28 cellular contexts compared by ENCODE assay signal in genomic region chr13:80706164-80706471, GRCh38.
"Had no signal": no experiment of that assay in that cellular context is flagged by ENCODE, and none has a peak within 500 bp of the region (broad histone marks: within the 10 kb centered on the region; RNA-seq: fewer than 3 reads in every experiment).

No MANE protein-coding gene starts in this region.

- H3K9me3 Mint-ChIP-seq: activated naive CD4-positive, alpha-beta T cell treated with anti-CD3 and anti-CD28 coated beads, Interleukin-2, amount 50 U/mL, for 24 hours; activated naive CD8-positive, alpha-beta T cell treated with anti-CD3 and anti-CD28 coated beads, Interleukin-2, amount 50 U/mL, for 24 hours had no signal

- H3K27me3 ChIP-seq: adrenal gland, body of pancreas, colonic mucosa, esophagus squamous epithelium, gastroesophageal sphincter had no signal

- H3K27ac ChIP-seq: adrenal gland, body of pancreas, colonic mucosa, epithelial cell of prostate, esophagus squamous epithelium, gastroesophageal sphincter had no signal

- H3K4me3 ChIP-seq: adrenal gland, body of pancreas, colonic mucosa, esophagus squamous epithelium, gastroesophageal sphincter had no signal

- H3K4me1 ChIP-seq: adrenal gland, body of pancreas, colonic mucosa, esophagus squamous epithelium, gastroesophageal sphincter had no signal

- H3K4me3 Mint-ChIP-seq: activated CD4-positive, alpha-beta memory T cell treated with anti-CD3 and anti-CD28 coated beads for 36 hours; activated CD4-positive, alpha-beta T cell treated with anti-CD3 and anti-CD28 coated beads for 36 hours; activated CD4-positive, alpha-beta T cell treated with anti-CD3 and anti-CD28 coated beads, Interleukin-2, amount 10 ng/mL, durations not matched to agents 24 days and 14 days; activated CD8-positive, alpha-beta memory T cell treated with anti-CD3 and anti-CD28 coated beads, Interleukin-2, amount 10 ng/mL, durations not matched to agents 7 days and 5 days; activated CD8-positive, alpha-beta T cell treated with anti-CD3 and anti-CD28 coated beads, Interleukin-2, amount 10 ng/mL, durations not matched to agents 7 days and 5 days; activated naive CD4-positive, alpha-beta T cell treated with anti-CD3 and anti-CD28 coated beads for 36 hours; activated naive CD4-positive, alpha-beta T cell treated with anti-CD3 and anti-CD28 coated beads, Interleukin-2, amount 50 U/mL, for 24 hours; activated naive CD8-positive, alpha-beta T cell treated with anti-CD3 and anti-CD28 coated beads for 36 hours; activated naive CD8-positive, alpha-beta T cell treated with anti-CD3 and anti-CD28 coated beads, Interleukin-2, amount 50 U/mL, for 24 hours; activated T-helper 1 cell treated with anti-CD3 and anti-CD28 coated beads, Interleukin-12 subunit alpha, Interleukin-12 subunit beta, Interleukin-2, Interleukin-4 antibody, amounts not matched to agents 30 ng/mL and 10 ng/mL and 1 ng/mL, durations not matched to agents 14 hours and 24 hours and 36 hours had no signal

- H3K27ac Mint-ChIP-seq: activated CD4-positive, alpha-beta memory T cell treated with anti-CD3 and anti-CD28 coated beads for 36 hours; activated CD4-positive, alpha-beta T cell treated with anti-CD3 and anti-CD28 coated beads for 36 hours; activated CD4-positive, alpha-beta T cell treated with anti-CD3 and anti-CD28 coated beads, Interleukin-2, amount 10 ng/mL, durations not matched to agents 24 days and 14 days; activated CD8-positive, alpha-beta memory T cell treated with anti-CD3 and anti-CD28 coated beads, Interleukin-2, amount 10 ng/mL, durations not matched to agents 7 days and 5 days; activated CD8-positive, alpha-beta T cell treated with anti-CD3 and anti-CD28 coated beads, Interleukin-2, amount 10 ng/mL, durations not matched to agents 7 days and 5 days; activated naive CD4-positive, alpha-beta T cell treated with anti-CD3 and anti-CD28 coated beads for 36 hours; activated naive CD4-positive, alpha-beta T cell treated with anti-CD3 and anti-CD28 coated beads, Interleukin-2, amount 50 U/mL, for 24 hours; activated naive CD8-positive, alpha-beta T cell treated with anti-CD3 and anti-CD28 coated beads for 36 hours; activated naive CD8-positive, alpha-beta T cell treated with anti-CD3 and anti-CD28 coated beads, Interleukin-2, amount 50 U/mL, for 24 hours; activated T-helper 1 cell treated with anti-CD3 and anti-CD28 coated beads, Interleukin-12 subunit alpha, Interleukin-12 subunit beta, Interleukin-2, Interleukin-4 antibody, amounts not matched to agents 30 ng/mL and 10 ng/mL and 1 ng/mL, durations not matched to agents 14 hours and 24 hours and 36 hours; activated T-helper 2 cell treated with anti-CD3 and anti-CD28 coated beads, Interferon-gamma antibody, Interleukin-2, Interleukin-4, amounts not matched to agents 10 μg/mL and 5 μg/mL and 100 μg/mL, durations not matched to agents 14 hours and 24 hours and 36 hours had no signal

- H3K36me3 ChIP-seq: adrenal gland, colonic mucosa, esophagus squamous epithelium, gastroesophageal sphincter had no signal

- H3K9me3 ChIP-seq: adrenal gland, colonic mucosa had no signal

- H3K36me3 Mint-ChIP-seq: activated CD4-positive, alpha-beta memory T cell treated with anti-CD3 and anti-CD28 coated beads for 36 hours; activated CD8-positive, alpha-beta memory T cell treated with anti-CD3 and anti-CD28 coated beads, Interleukin-2, amount 10 ng/mL, durations not matched to agents 7 days and 5 days; activated naive CD4-positive, alpha-beta T cell treated with anti-CD3 and anti-CD28 coated beads, Interleukin-2, amount 50 U/mL, for 24 hours; activated naive CD8-positive, alpha-beta T cell treated with anti-CD3 and anti-CD28 coated beads for 36 hours had no signal

- ATAC-seq: activated CD4-positive, alpha-beta T cell treated with anti-CD3 and anti-CD28 coated beads for 36 hours; activated CD8-positive, alpha-beta memory T cell treated with anti-CD3 and anti-CD28 coated beads, Interleukin-2, amount 10 ng/mL, durations not matched to agents 7 days and 5 days; activated CD8-positive, alpha-beta T cell treated with anti-CD3 and anti-CD28 coated beads, Interleukin-2, amount 10 ng/mL, durations not matched to agents 7 days and 5 days; activated naive CD8-positive, alpha-beta T cell treated with anti-CD3 and anti-CD28 coated beads, Interleukin-2, amount 50 U/mL, for 24 hours; body of pancreas; gastroesophageal sphincter had no signal

- H3K4me1 Mint-ChIP-seq: activated CD4-positive, alpha-beta T cell treated with anti-CD3 and anti-CD28 coated beads for 36 hours; activated CD4-positive, alpha-beta T cell treated with anti-CD3 and anti-CD28 coated beads, Interleukin-2, amount 10 ng/mL, durations not matched to agents 24 days and 14 days; activated CD8-positive, alpha-beta memory T cell treated with anti-CD3 and anti-CD28 coated beads, Interleukin-2, amount 10 ng/mL, durations not matched to agents 7 days and 5 days; activated naive CD4-positive, alpha-beta T cell treated with anti-CD3 and anti-CD28 coated beads, Interleukin-2, amount 50 U/mL, for 24 hours; activated naive CD8-positive, alpha-beta T cell treated with anti-CD3 and anti-CD28 coated beads for 36 hours; activated naive CD8-positive, alpha-beta T cell treated with anti-CD3 and anti-CD28 coated beads, Interleukin-2, amount 50 U/mL, for 24 hours had no signal

- H3K27me3 Mint-ChIP-seq: activated CD4-positive, alpha-beta memory T cell treated with anti-CD3 and anti-CD28 coated beads for 36 hours; activated CD4-positive, alpha-beta T cell treated with anti-CD3 and anti-CD28 coated beads for 36 hours; activated CD4-positive, alpha-beta T cell treated with anti-CD3 and anti-CD28 coated beads, Interleukin-2, amount 10 ng/mL, durations not matched to agents 24 days and 14 days; activated CD8-positive, alpha-beta memory T cell treated with anti-CD3 and anti-CD28 coated beads, Interleukin-2, amount 10 ng/mL, durations not matched to agents 7 days and 5 days; activated naive CD4-positive, alpha-beta T cell treated with anti-CD3 and anti-CD28 coated beads, Interleukin-2, amount 50 U/mL, for 24 hours; activated naive CD8-positive, alpha-beta T cell treated with anti-CD3 and anti-CD28 coated beads for 36 hours; activated naive CD8-positive, alpha-beta T cell treated with anti-CD3 and anti-CD28 coated beads, Interleukin-2, amount 50 U/mL, for 24 hours had no signal

- DNase-seq: activated CD4-positive, alpha-beta memory T cell treated with anti-CD3 and anti-CD28 coated beads for 36 hours; activated CD4-positive, alpha-beta T cell treated with anti-CD3 and anti-CD28 coated beads for 36 hours; activated CD4-positive, alpha-beta T cell treated with anti-CD3 and anti-CD28 coated beads, Interleukin-2, amount 10 ng/mL, durations not matched to agents 24 days and 14 days; activated CD4-positive, CD25-positive, alpha-beta regulatory T cell; activated CD4-positive, CD25-positive, alpha-beta regulatory T cell treated with anti-CD3 and anti-CD28 coated beads, Interleukin-2, amount 50 U/mL, for 72 hours; activated CD8-positive, alpha-beta memory T cell treated with anti-CD3 and anti-CD28 coated beads, Interleukin-2, amount 10 ng/mL, durations not matched to agents 7 days and 5 days; activated CD8-positive, alpha-beta memory T cell treated with anti-CD3 and anti-CD28 coated beads, Interleukin-2, amount 50 U/mL, for 4 hours; activated CD8-positive, alpha-beta T cell treated with anti-CD3 and anti-CD28 coated beads, Interleukin-2, amount 10 ng/mL, durations not matched to agents 7 days and 5 days; activated effector memory CD4-positive, alpha-beta T cell treated with anti-CD3 and anti-CD28 coated beads, Interleukin-2, amount 50 U/mL, for 16 hours; activated naive CD4-positive, alpha-beta T cell treated with anti-CD3 and anti-CD28 coated beads for 36 hours; activated naive CD8-positive, alpha-beta T cell treated with anti-CD3 and anti-CD28 coated beads for 36 hours; activated naive CD8-positive, alpha-beta T cell treated with anti-CD3 and anti-CD28 coated beads, Interleukin-2, amount 50 U/mL, for 24 hours; activated T-cell treated with anti-CD3 and anti-CD28 coated beads, Interleukin-2, amount 50 U/mL, for 1 hour; activated T-cell treated with anti-CD3 and anti-CD28 coated beads, Interleukin-2, amount 50 U/mL, for 48 hours; adrenal gland; amygdala; body of pancreas; caudate nucleus; colonic mucosa; effector CD8-positive, alpha-beta T cell; esophagus squamous epithelium; foreskin melanocyte; T-helper 2 cell had no signal
